16 cellular contexts compared by ENCODE assay signal in genomic region chr1:109886827-109887226, GRCh38. TPM values are rescaled to one million over a fixed set of nuclear protein-coding genes. Genes with fewer than 3 reads are reported as not detected.
DNase-seq lines count a peak whose midpoint lies in the region; ATAC-seq and TF ChIP-seq lines count a peak whose summit lies in the region.
"Had no signal": no experiment of that assay in that cellular context is flagged by ENCODE, and none has a peak within 500 bp of the region (broad histone marks: within the 10 kb centered on the region; RNA-seq: fewer than 3 reads in every experiment).

No MANE protein-coding gene starts in this region.

- peak overlapping the region in 2 of 3 donors; percentile 23 to 43 for H3K27ac Mint-ChIP-seq in CD4-positive, CD25-positive, alpha-beta regulatory T cell
- H3K27ac Mint-ChIP-seq in naive B cell (peak overlapping the region; percentile 57 to 92 (median 78)), mesothelial cell of epicardium (no peak overlapping the region)
- H3K27ac Mint-ChIP-seq: activated T-helper 1 cell treated with anti-CD3 and anti-CD28 coated beads, Interleukin-12 subunit alpha, Interleukin-12 subunit beta, Interleukin-2, Interleukin-4 antibody, amounts not matched to agents 30 ng/mL and 10 ng/mL and 1 ng/mL, durations not matched to agents 14 hours and 24 hours and 36 hours had no signal

- peaks cover 2% of the 10 kb centered on the region for H3K4me1 ChIP-seq in CD4-positive, CD25-positive, alpha-beta regulatory T cell (ENCODE audit: control insufficient read depth, insufficient read depth, low read length, poor library complexity, severe bottlenecking)

- no peaks in the 10 kb centered on the region for H3K9me3 ChIP-seq in CD4-positive, CD25-positive, alpha-beta regulatory T cell (ENCODE audit: control insufficient read depth in 2 of 2, low read length in 2 of 2)

- no peaks in the 10 kb centered on the region for H3K36me3 Mint-ChIP-seq in CD4-positive, CD25-positive, alpha-beta regulatory T cell
- no peaks in the 10 kb centered on the region for H3K36me3 Mint-ChIP-seq in naive B cell
- H3K36me3 Mint-ChIP-seq in mesothelial cell of epicardium = no peaks in the 10 kb centered on the region

- H3K4me1 Mint-ChIP-seq in CD4-positive, CD25-positive, alpha-beta regulatory T cell = peaks cover 4 to 23% (median 6%) of the 10 kb centered on the region in 4 donors
- H3K4me1 Mint-ChIP-seq in naive B cell = peaks cover 45 to 49% (median 45%) of the 10 kb centered on the region in 3 donors
- peaks cover 20% of the 10 kb centered on the region for H3K4me1 Mint-ChIP-seq in mesothelial cell of epicardium

- no peaks in the 10 kb centered on the region for H3K36me3 ChIP-seq in CD4-positive, CD25-positive, alpha-beta regulatory T cell (ENCODE audit: control insufficient read depth, insufficient read depth, low read length)

- H3K4me3 Mint-ChIP-seq in CD4-positive, CD25-positive, alpha-beta regulatory T cell = no peak overlapping the region
- peak overlapping the region in 7 of 8 donors; percentile 13 to 86 (median 71) for H3K4me3 Mint-ChIP-seq in naive B cell
- H3K4me3 Mint-ChIP-seq in mesothelial cell of epicardium = no peak overlapping the region
- H3K4me3 Mint-ChIP-seq: activated T-helper 1 cell treated with anti-CD3 and anti-CD28 coated beads, Interleukin-12 subunit alpha, Interleukin-12 subunit beta, Interleukin-2, Interleukin-4 antibody, amounts not matched to agents 30 ng/mL and 10 ng/mL and 1 ng/mL, durations not matched to agents 14 hours and 24 hours and 36 hours had no signal

- TF ChIP-seq CTCF in mesothelial cell of epicardium (IDR thresholded peaks at IDR 0.05; ENCODE audit: unreplicated experiment) = no peak

- H3K4me3 ChIP-seq in CD4-positive, CD25-positive, alpha-beta regulatory T cell (ENCODE audit: low read depth, low read length) = no peak overlapping the region

- DNase-seq in CD4-positive, CD25-positive, alpha-beta regulatory T cell = no peak
- DNase-seq in Kasumi-1 (lab: John Stamatoyannopoulos, UW) = peak; percentile 71 to 75
- peak; percentile 92 for DNase-seq in SKM-1 (lab: John Stamatoyannopoulos, UW; ENCODE audit: unreplicated experiment)
- DNase-seq in naive B cell = peak; percentile 77
- no peak for DNase-seq in LoVo (ENCODE audit: low spot score)
- DNase-seq in mesothelial cell of epicardium (ENCODE audit: low spot score in 2 of 2, unreplicated experiment in 2 of 2) = no peak
- DNase-seq: effector memory CD4-positive, alpha-beta T cell; islet precursor cell; mesendoderm; NCI-H1694; NCI-H446 treated with DMSO at 0.1 percent for 48 hours; occipital lobe; stimulated activated CD4-positive, alpha-beta T cell treated with anti-CD3 and anti-CD28 coated beads, Interleukin-2, amount 100 ng/mL, for 48 hours had no signal

- peak in 1 of 2 donors; percentile 21 for ATAC-seq in CD4-positive, CD25-positive, alpha-beta regulatory T cell (ENCODE audit: low read depth in 2 of 2)
- ATAC-seq in naive B cell (ENCODE audit: low read depth in 2 of 2) (peak; percentile 96 to 97), GM19035 (IDR thresholded peaks at IDR 0.05; ENCODE audit: unreplicated experiment) (no peak), GM21367 (IDR thresholded peaks at IDR 0.05; ENCODE audit: unreplicated experiment) (no peak)

- H3K27me3 ChIP-seq in CD4-positive, CD25-positive, alpha-beta regulatory T cell (ENCODE audit: control insufficient read depth, insufficient read depth, low read length) = no peaks in the 10 kb centered on the region

- H3K27ac ChIP-seq in CD4-positive, CD25-positive, alpha-beta regulatory T cell (ENCODE audit: insufficient read depth, low read length, poor library complexity, severe bottlenecking) = no peak overlapping the region

- H3K27me3 Mint-ChIP-seq in CD4-positive, CD25-positive, alpha-beta regulatory T cell = no peaks in the 10 kb centered on the region
- H3K27me3 Mint-ChIP-seq in naive B cell = peaks cover 39% of the 10 kb centered on the region in 3 donors
- H3K27me3 Mint-ChIP-seq in mesothelial cell of epicardium (ENCODE audit: low read depth) = no peaks in the 10 kb centered on the region

- H3K9me3 Mint-ChIP-seq in CD4-positive, CD25-positive, alpha-beta regulatory T cell = peaks cover 0 to 2% (median 0%) of the 10 kb centered on the region in 7 donors
- H3K9me3 Mint-ChIP-seq in naive B cell = peaks cover 0 to 2% (median 0%) of the 10 kb centered on the region in 7 donors
- H3K9me3 Mint-ChIP-seq in mesothelial cell of epicardium = no peaks in the 10 kb centered on the region

RNA-seq across cellular contexts. Expression of gene CSF1, which starts 23.8 kb away (rescaled TPM):
- total RNA-seq in CD4-positive, CD25-positive, alpha-beta regulatory T cell = 28.4 TPM
- polyA plus RNA-seq in CD4-positive, CD25-positive, alpha-beta regulatory T cell = 10 to 100 TPM; 12.2 to 21.1 (median 16.1) TPM
- polyA plus RNA-seq in naive B cell (ENCODE audit: low read depth in 6 of 6) = under 1 TPM in 3 of 6 donors, not detected in 3; 0.23 to 0.60 (median 0.43) TPM
- total RNA-seq in mesothelial cell of epicardium = 27.1 to 28.9 TPM (median 27.4 TPM) in 3 replicates

Comparison
In these comparisons a context has a peak if more than half of its experiments do, and no peak if none do; other contexts are left out.
1. ATAC-seq: peak in naive B cell (2 of 2); none in GM19035 (single experiment) and GM21367 (single experiment).
2. DNase-seq: peak in Kasumi-1 (2 of 2), SKM-1 (single experiment) and naive B cell (single experiment); none in CD4-positive, CD25-positive, alpha-beta regulatory T cell (0 of 3), LoVo (single experiment) and mesothelial cell of epicardium (0 of 2).
3. H3K4me3 Mint-ChIP-seq: peak in naive B cell (7 of 8); none in CD4-positive, CD25-positive, alpha-beta regulatory T cell (0 of 4) and mesothelial cell of epicardium (single experiment).